In the genomic region with DNA sequence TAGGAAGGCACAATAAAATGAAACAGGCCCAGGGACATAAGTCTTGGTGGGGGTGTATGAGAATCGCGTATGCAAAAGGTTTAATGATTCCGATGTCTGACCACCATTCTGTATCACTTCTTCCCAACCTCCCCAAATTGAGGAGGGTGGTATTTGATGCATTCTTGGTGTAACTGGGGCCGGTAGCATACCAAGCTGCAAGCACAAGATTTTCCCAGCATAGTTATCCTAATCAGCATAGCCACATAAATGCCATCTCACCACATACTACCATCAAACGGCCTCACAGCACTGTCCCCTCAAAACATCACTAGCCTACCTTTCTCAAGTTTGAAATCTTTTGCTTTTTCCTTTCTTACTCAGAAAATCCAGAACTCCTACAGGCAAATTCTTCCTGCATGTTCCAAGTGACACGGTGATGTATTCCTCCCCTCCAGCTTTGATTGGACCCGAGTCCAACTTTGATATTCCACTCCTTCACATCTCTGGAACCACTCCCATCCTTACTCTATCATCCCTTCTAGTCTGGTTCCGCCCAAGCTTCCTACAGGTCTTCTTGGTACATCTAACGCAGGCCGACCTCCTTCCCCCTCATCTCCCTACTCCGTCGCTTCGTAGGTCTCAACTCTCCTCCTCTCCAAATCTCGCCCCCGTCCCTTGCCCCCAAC, we compare ENCODE assay signal across 2 cellular contexts.
TF ChIP-seq lines count a peak whose summit lies in the region.

No MANE protein-coding gene starts in this region.

TF ChIP-seq in A549, 52 proteins besides CTCF, POLR2A, EP300 and RAD21 (continued from another document):
- TF ChIP-seq, protein P1, sequence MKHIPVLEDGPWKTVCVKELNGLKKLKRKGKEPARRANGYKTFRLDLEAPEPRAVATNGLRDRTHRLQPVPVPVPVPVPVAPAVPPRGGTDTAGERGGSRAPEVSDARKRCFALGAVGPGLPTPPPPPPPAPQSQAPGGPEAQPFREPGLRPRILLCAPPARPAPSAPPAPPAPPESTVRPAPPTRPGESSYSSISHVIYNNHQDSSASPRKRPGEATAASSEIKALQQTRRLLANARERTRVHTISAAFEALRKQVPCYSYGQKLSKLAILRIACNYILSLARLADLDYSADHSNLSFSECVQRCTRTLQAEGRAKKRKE (CRISPR knock-in tag; IDR thresholded peaks at IDR 0.05; ENCODE audit: low read depth) = no peak
- TF ChIP-seq BHLHE40 (IDR thresholded peaks at IDR 0.05; ENCODE audit: low read depth, low read length) = no peak
- no peak for TF ChIP-seq CBX8 (IDR thresholded peaks at IDR 0.05)
- TF ChIP-seq PHF8 (IDR thresholded peaks at IDR 0.05; ENCODE audit: borderline replicate concordance, low read depth) = no peak
TF ChIP-seq in A549: peak in this region for 1.

TF ChIP-seq in GM23338, 12 proteins besides CTCF, POLR2A, EP300 and RAD21:
- TF ChIP-seq ZNF462 (CRISPR knock-in tag; IDR thresholded peaks at IDR 0.05) (no peak), STAT1 (IDR thresholded peaks at IDR 0.05; ENCODE audit: unreplicated experiment) (no peak), JUNB (IDR thresholded peaks at IDR 0.05; ENCODE audit: unreplicated experiment) (no peak), EZH2phosphoT487 (IDR thresholded peaks at IDR 0.05; ENCODE audit: unreplicated experiment) (no peak), NANOG (IDR thresholded peaks at IDR 0.05; ENCODE audit: borderline replicate concordance) (no peak), POLR2AphosphoS5 (IDR thresholded peaks at IDR 0.05; ENCODE audit: low read depth) (no peak), ZNF114 (CRISPR knock-in tag; IDR thresholded peaks at IDR 0.05) (no peak), EZH2 (IDR thresholded peaks at IDR 0.05; ENCODE audit: low read depth, unreplicated experiment) (no peak), ZNF331 (CRISPR knock-in tag; IDR thresholded peaks at IDR 0.05; ENCODE audit: low read depth) (no peak), ETS1 (IDR thresholded peaks at IDR 0.05) (no peak), CREB1 (CRISPR knock-in tag; IDR thresholded peaks at IDR 0.05; ENCODE audit: low read depth) (no peak)
- TF ChIP-seq, protein P2, sequence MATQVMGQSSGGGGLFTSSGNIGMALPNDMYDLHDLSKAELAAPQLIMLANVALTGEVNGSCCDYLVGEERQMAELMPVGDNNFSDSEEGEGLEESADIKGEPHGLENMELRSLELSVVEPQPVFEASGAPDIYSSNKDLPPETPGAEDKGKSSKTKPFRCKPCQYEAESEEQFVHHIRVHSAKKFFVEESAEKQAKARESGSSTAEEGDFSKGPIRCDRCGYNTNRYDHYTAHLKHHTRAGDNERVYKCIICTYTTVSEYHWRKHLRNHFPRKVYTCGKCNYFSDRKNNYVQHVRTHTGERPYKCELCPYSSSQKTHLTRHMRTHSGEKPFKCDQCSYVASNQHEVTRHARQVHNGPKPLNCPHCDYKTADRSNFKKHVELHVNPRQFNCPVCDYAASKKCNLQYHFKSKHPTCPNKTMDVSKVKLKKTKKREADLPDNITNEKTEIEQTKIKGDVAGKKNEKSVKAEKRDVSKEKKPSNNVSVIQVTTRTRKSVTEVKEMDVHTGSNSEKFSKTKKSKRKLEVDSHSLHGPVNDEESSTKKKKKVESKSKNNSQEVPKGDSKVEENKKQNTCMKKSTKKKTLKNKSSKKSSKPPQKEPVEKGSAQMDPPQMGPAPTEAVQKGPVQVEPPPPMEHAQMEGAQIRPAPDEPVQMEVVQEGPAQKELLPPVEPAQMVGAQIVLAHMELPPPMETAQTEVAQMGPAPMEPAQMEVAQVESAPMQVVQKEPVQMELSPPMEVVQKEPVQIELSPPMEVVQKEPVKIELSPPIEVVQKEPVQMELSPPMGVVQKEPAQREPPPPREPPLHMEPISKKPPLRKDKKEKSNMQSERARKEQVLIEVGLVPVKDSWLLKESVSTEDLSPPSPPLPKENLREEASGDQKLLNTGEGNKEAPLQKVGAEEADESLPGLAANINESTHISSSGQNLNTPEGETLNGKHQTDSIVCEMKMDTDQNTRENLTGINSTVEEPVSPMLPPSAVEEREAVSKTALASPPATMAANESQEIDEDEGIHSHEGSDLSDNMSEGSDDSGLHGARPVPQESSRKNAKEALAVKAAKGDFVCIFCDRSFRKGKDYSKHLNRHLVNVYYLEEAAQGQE (IDR thresholded peaks at IDR 0.05; ENCODE audit: unreplicated experiment) = no peak
